In genomic region chr15:74208496-74208895, GRCh38 we compare ENCODE assay signal across 35 cellular contexts. TPM values are rescaled to one million over a fixed set of nuclear protein-coding genes. Genes with fewer than 3 reads are reported as not detected.
DNase-seq lines count a peak whose midpoint lies in the region; ATAC-seq, FAIRE-seq and TF ChIP-seq lines count a peak whose summit lies in the region.
"Had no signal": no experiment of that assay in that cellular context is flagged by ENCODE, and none has a peak within 500 bp of the region (broad histone marks: within the 10 kb centered on the region; RNA-seq: fewer than 3 reads in every experiment).

No MANE protein-coding gene starts in this region.

- in situ Hi-C loops in HepG2 (cut with HindIII; ENCODE audit: extremely low pct_ligation_motif_present, low pct_unique_long_range_greater_than_20kb): no loop called here

- H3K9me3 Mint-ChIP-seq in chondrocyte (ENCODE audit: low read depth) (no peaks in the 10 kb centered on the region), type B pancreatic cell (peaks cover 5% of the 10 kb centered on the region)
- H3K9me3 Mint-ChIP-seq: activated CD4-positive, alpha-beta T cell treated with anti-CD3 and anti-CD28 coated beads, Interleukin-2, amount 10 ng/mL, durations not matched to agents 7 days and 5 days; CD4-positive, alpha-beta T cell had no signal

- 0 out of 2 replicates have a peak, but pooled peaks cover 3% of the 10 kb centered on the region for H4K20me1 ChIP-seq in HepG2 (ENCODE audit: insufficient read depth, low read length)

- CTCF ChIA-PET in HepG2 (lab: Yijun Ruan, JAX; ENCODE audit: low intra/inter-chr PET ratio, low total read pairs): no interaction called here

- 17% methylated on average over 6 of the region's 6 CpGs for WGBS in HepG2 (ENCODE audit: low lambda C conversion rate)
- 54% methylated on average over 5 of the region's 6 CpGs for WGBS in right lobe of liver (ENCODE audit: insufficient coverage, low coverage, low lambda C conversion rate, missing lambda C conversion rate)
- 50 to 54% methylated on average over 3 to 5 of the region's 6 CpGs for WGBS in mesodermal cell (ENCODE audit: insufficient coverage in 2 of 2), 2 experiments

- H3K9me3 ChIP-seq in HepG2 (ENCODE audit: low read length): no peaks in the 10 kb centered on the region
- no peaks in the 10 kb centered on the region for H3K9me3 ChIP-seq in right lobe of liver
- H3K9me3 ChIP-seq in mesodermal cell (ENCODE audit: control insufficient read depth, low read length): no peaks in the 10 kb centered on the region
- H3K9me3 ChIP-seq: A549, heart right ventricle, right atrium auricular region, upper lobe of left lung had no signal

- H3K27me3 Mint-ChIP-seq in chondrocyte (ENCODE audit: low read depth) (peaks cover 2% of the 10 kb centered on the region), type B pancreatic cell (no peaks in the 10 kb centered on the region)

- peaks cover 55% of the 10 kb centered on the region for H3K4me1 ChIP-seq in HepG2 (ENCODE audit: insufficient read depth, low read length)
- H3K4me1 ChIP-seq in right lobe of liver: no peaks in the 10 kb centered on the region
- H3K4me1 ChIP-seq in mesodermal cell (ENCODE audit: control insufficient read depth, insufficient read depth, low read length, poor library complexity, severe bottlenecking): peaks cover 51% of the 10 kb centered on the region
- H3K4me1 ChIP-seq: upper lobe of left lung had no signal

- POLR2A ChIA-PET in HepG2 (lab: Yijun Ruan, JAX): no interaction called here

- H3K36me3 Mint-ChIP-seq in chondrocyte (ENCODE audit: low read depth) (peaks cover 2% of the 10 kb centered on the region), type B pancreatic cell (peaks cover 8% of the 10 kb centered on the region)
- H3K36me3 Mint-ChIP-seq: activated CD8-positive, alpha-beta memory T cell treated with anti-CD3 and anti-CD28 coated beads, Interleukin-2, amount 10 ng/mL, durations not matched to agents 7 days and 5 days; naive thymus-derived CD8-positive, alpha-beta T cell had no signal

- no TSS peak for BruUV-seq in HepG2 (replicated peaks; lab: Mats Ljungman, UMichigan)

- H3K4me1 Mint-ChIP-seq in chondrocyte (ENCODE audit: low read depth): peaks cover 38% of the 10 kb centered on the region
- H3K4me1 Mint-ChIP-seq in type B pancreatic cell (ENCODE audit: unreplicated experiment): peaks cover 84% of the 10 kb centered on the region
- H3K4me1 Mint-ChIP-seq: activated CD4-positive, alpha-beta T cell treated with anti-CD3 and anti-CD28 coated beads, Interleukin-2, amount 10 ng/mL, durations not matched to agents 7 days and 5 days; activated CD8-positive, alpha-beta memory T cell treated with anti-CD3 and anti-CD28 coated beads, Interleukin-2, amount 10 ng/mL, durations not matched to agents 7 days and 5 days had no signal

- no peak for FAIRE-seq in HepG2 (lab: Jason Lieb, UNC)
- FAIRE-seq: A549, D721Med, GM12892 had no signal

- intact Hi-C loops in HepG2 (cut with micrococcal nuclease; ENCODE audit: unreplicated experiment): no loop called here
- intact Hi-C loops in right lobe of liver (cut with DNase I): no loop called here

- DNase-seq in HepG2 (ENCODE audit: low spot score) (no peak), right lobe of liver (no peak), chondrocyte (ENCODE audit: low spot score) (no peak), type B pancreatic cell (ENCODE audit: extremely low spot score, unreplicated experiment) (no peak), DMS79 (lab: John Stamatoyannopoulos, UW) (no peak), HPDE6-E6E7 (ENCODE audit: extremely low spot score) (no peak)
- DNase-seq: activated CD4-positive, alpha-beta T cell treated with anti-CD3 and anti-CD28 coated beads, Interleukin-2, amount 10 ng/mL, durations not matched to agents 7 days and 5 days; activated CD8-positive, alpha-beta memory T cell treated with anti-CD3 and anti-CD28 coated beads, Interleukin-2, amount 10 ng/mL, durations not matched to agents 7 days and 5 days; activated naive CD4-positive, alpha-beta T cell; activated T-cell treated with anti-CD3 and anti-CD28 coated beads, Interleukin-2, amount 50 U/mL, for 48 hours; AML-193; CD4-positive, alpha-beta T cell; effector CD4-positive, alpha-beta T cell; GOT3; heart right ventricle; Karpas-422; midbrain; naive thymus-derived CD8-positive, alpha-beta T cell; NCI-H146; stimulated activated CD4-positive, alpha-beta T cell treated with anti-CD3 and anti-CD28 coated beads, Interleukin-2, amount 100 ng/mL, for 48 hours; substantia nigra; SW 1271; T-helper 9 cell; upper lobe of left lung had no signal

- H3K27me3 ChIP-seq in HepG2 (ENCODE audit: control insufficient read depth in 1 of 2, insufficient read depth in 2 of 2, low read length in 2 of 2): peaks cover 9 to 43% of the 10 kb centered on the region in 2 experiments
- no peaks in the 10 kb centered on the region for H3K27me3 ChIP-seq in right lobe of liver
- H3K27me3 ChIP-seq: heart right ventricle, right atrium auricular region, upper lobe of left lung had no signal

- no peak for TF ChIP-seq RAD21 in HepG2 (CRISPR knock-in tag; IDR thresholded peaks at IDR 0.05)

- TF ChIP-seq EP300 in HepG2 (IDR thresholded peaks at IDR 0.05; ENCODE audit: low read depth in 2 of 2, low read length in 2 of 2): no peak
- TF ChIP-seq EP300 in HepG2 (CRISPR knock-in tag; IDR thresholded peaks at IDR 0.05; ENCODE audit: borderline replicate concordance): no peak

- no peak overlapping the region for H3K9ac ChIP-seq in HepG2 (ENCODE audit: insufficient read depth, low read depth, low read length)
- H3K9ac ChIP-seq: parathyroid adenoma had no signal

- TF ChIP-seq CTCF in HepG2 (CRISPR knock-in tag; IDR thresholded peaks at IDR 0.05) (no peak), right lobe of liver (IDR thresholded peaks at IDR 0.05) (no peak), chondrocyte (IDR thresholded peaks at IDR 0.05) (no peak), type B pancreatic cell (conservative IDR thresholded peaks at IDR 0.05) (no peak)

- no peak overlapping the region for H3K27ac ChIP-seq in HepG2 (ENCODE audit: extremely low read length, insufficient read depth, low read length)
- no peak overlapping the region for H3K27ac ChIP-seq in right lobe of liver
- peak overlapping the region; percentile 66 for H3K27ac ChIP-seq in mesodermal cell (ENCODE audit: low read depth, low read length, severe bottlenecking)
- H3K27ac ChIP-seq: heart right ventricle, parathyroid adenoma, right atrium auricular region, upper lobe of left lung, VCaP had no signal

- peak overlapping the region; percentile 70 for H3K4me2 ChIP-seq in HepG2 (ENCODE audit: low read depth, low read length)

- H3K36me3 ChIP-seq in HepG2 (replicated peaks in 1 of 2; ENCODE audit: control insufficient read depth in 1 of 2, insufficient read depth in 2 of 2, low read length in 2 of 2): no peaks in the 10 kb centered on the region
- H3K36me3 ChIP-seq in right lobe of liver: no peaks in the 10 kb centered on the region
- H3K36me3 ChIP-seq in mesodermal cell (ENCODE audit: control insufficient read depth, insufficient read depth, low read length): no peaks in the 10 kb centered on the region
- H3K36me3 ChIP-seq: heart right ventricle, right atrium auricular region, upper lobe of left lung had no signal

- no peak for TF ChIP-seq POLR2A in HepG2 (IDR thresholded peaks at IDR 0.05; ENCODE audit: insufficient read depth in 1 of 2, low read depth in 2 of 2, low read length in 2 of 2)
- TF ChIP-seq POLR2A in right lobe of liver (IDR thresholded peaks at IDR 0.05): no peak

- no peak overlapping the region for H2AFZ ChIP-seq in HepG2 (ENCODE audit: low read length)
- H2AFZ ChIP-seq: parathyroid adenoma had no signal

- H3K27ac Mint-ChIP-seq in chondrocyte (ENCODE audit: unreplicated experiment) (no peak overlapping the region), type B pancreatic cell (peak overlapping the region; percentile 68)
- H3K27ac Mint-ChIP-seq: activated CD4-positive, alpha-beta T cell treated with anti-CD3 and anti-CD28 coated beads, Interleukin-2, amount 10 ng/mL, durations not matched to agents 7 days and 5 days; activated CD8-positive, alpha-beta memory T cell treated with anti-CD3 and anti-CD28 coated beads, Interleukin-2, amount 10 ng/mL, durations not matched to agents 7 days and 5 days; CD4-positive, alpha-beta T cell; naive thymus-derived CD8-positive, alpha-beta T cell had no signal

- H3K4me3 ChIP-seq in HepG2 (replicated peaks in 1 of 3; ENCODE audit: insufficient read depth in 1 of 3, low read depth in 2 of 3, low read length in 3 of 3) (peak overlapping the region in 2 of 3 experiments; percentile 5 to 46; a peak in 4 of 6 replicates), right lobe of liver (no peak overlapping the region), mesodermal cell (ENCODE audit: extremely low read depth, insufficient read depth, low read length, poor library complexity, severe bottlenecking) (no peak overlapping the region)
- H3K4me3 ChIP-seq: A549, heart right ventricle, right atrium auricular region, upper lobe of left lung had no signal

- H3K79me2 ChIP-seq in HepG2 (ENCODE audit: insufficient read depth, low read length): no peaks in the 10 kb centered on the region
- H3K79me2 ChIP-seq: parathyroid adenoma had no signal

- H3K4me3 Mint-ChIP-seq in chondrocyte (ENCODE audit: unreplicated experiment) (peak overlapping the region; percentile 16), type B pancreatic cell (peak overlapping the region; percentile 72)
- H3K4me3 Mint-ChIP-seq: activated CD4-positive, alpha-beta T cell treated with anti-CD3 and anti-CD28 coated beads, Interleukin-2, amount 10 ng/mL, durations not matched to agents 7 days and 5 days; activated CD8-positive, alpha-beta memory T cell treated with anti-CD3 and anti-CD28 coated beads, Interleukin-2, amount 10 ng/mL, durations not matched to agents 7 days and 5 days; CD4-positive, alpha-beta T cell; naive thymus-derived CD8-positive, alpha-beta T cell had no signal

- ATAC-seq in HepG2 (peak; percentile 24; the same call in 2 of the 3 replicates), right lobe of liver (no peak), HG03097 (IDR thresholded peaks at IDR 0.05; ENCODE audit: low FRiP score, unreplicated experiment) (no peak)
- ATAC-seq: activated CD8-positive, alpha-beta memory T cell treated with anti-CD3 and anti-CD28 coated beads, Interleukin-2, amount 10 ng/mL, durations not matched to agents 7 days and 5 days; heart right ventricle; left lobe of liver; naive thymus-derived CD8-positive, alpha-beta T cell had no signal

RNA-seq across cellular contexts. Expression of gene STRA6, which starts 5.9 kb away (rescaled TPM):
- total RNA-seq in HepG2 (2016; rRNA removed; fragmentation: Illumina TruSeq; extraction: Trizol) (0.81 and 2.1 TPM in 2 replicates), right lobe of liver (under 1 TPM in 1 of 6 experiments, not detected in 5; 0.12 TPM), chondrocyte (4.9 to 12.7 TPM (median 5.4 TPM) in 3 replicates), type B pancreatic cell (ENCODE audit: low replicate concordance) (19.2 and 158 TPM in 2 replicates)
- 0.81 and 1.1 TPM in 2 replicates for total RNA-seq in HepG2 (2016; cell fraction: cytosol; rRNA removed; fragmentation: Illumina TruSeq; extraction: Trizol; ENCODE audit: low read depth)
- 0.77 and 3.1 TPM in 2 replicates for total RNA-seq in HepG2 (2016; cell fraction: insoluble cytoplasmic fraction; rRNA removed; fragmentation: Illumina TruSeq; extraction: Trizol)
- 0.83 and 1.1 TPM in 2 replicates for total RNA-seq in HepG2 (2016; cell fraction: membrane; rRNA removed; fragmentation: Illumina TruSeq; extraction: Trizol)
- total RNA-seq in HepG2 (2016; cell fraction: nucleus; rRNA removed; fragmentation: Illumina TruSeq; extraction: Trizol): 2.8 and 4.4 TPM in 2 replicates
- polyA plus RNA-seq in HepG2 (2011; rRNA removed): 1.6 TPM in 2 replicates
- polyA plus RNA-seq in HepG2 (2011; cell fraction: cytosol; rRNA removed): 0.79 and 1.0 TPM in 2 replicates
- 5.5 and 10.9 TPM in 2 replicates for polyA plus RNA-seq in HepG2 (2011; cell fraction: nucleus; rRNA removed)
- polyA plus RNA-seq in HepG2 (2012): 0.88 and 1.1 TPM in 2 replicates
- 0.44 and 0.51 TPM in 2 replicates for polyA plus RNA-seq in HepG2 (2016; cell fraction: cytosol; fragmentation: Illumina TruSeq; extraction: Trizol; ENCODE audit: low read depth)
- polyA plus RNA-seq in HepG2 (2016; cell fraction: insoluble cytoplasmic fraction; fragmentation: Illumina TruSeq; extraction: Trizol; ENCODE audit: low read depth): 0.60 and 2.1 TPM in 2 replicates
- 0.18 and 0.78 TPM in 2 replicates for polyA plus RNA-seq in HepG2 (2016; cell fraction: membrane; fragmentation: Illumina TruSeq; extraction: Trizol; ENCODE audit: low read depth)
- polyA plus RNA-seq in HepG2 (2016; cell fraction: nucleus; fragmentation: Illumina TruSeq; extraction: Trizol; ENCODE audit: insufficient read depth, low read depth): 6.0 and 6.9 TPM in 2 replicates
- 2.4 and 2.8 TPM in 2 replicates for polyA minus RNA-seq in HepG2 (2011; rRNA and poly(A)+ RNA removed; ENCODE audit: low replicate concordance)
- polyA minus RNA-seq in HepG2 (2011; cell fraction: cytosol; rRNA and poly(A)+ RNA removed): 0.59 and 1.4 TPM in 2 replicates
- 2.2 and 4.2 TPM in 2 replicates for polyA minus RNA-seq in HepG2 (2011; cell fraction: nucleus; rRNA and poly(A)+ RNA removed)
- 51.9 TPM for polyA plus RNA-seq in mesodermal cell (2013, experiment 1 of 2)
- polyA plus RNA-seq in mesodermal cell (2013, experiment 2 of 2): 51.2 TPM
- total RNA-seq: activated CD4-positive, alpha-beta T cell treated with anti-CD3 and anti-CD28 coated beads, Interleukin-2, amount 10 ng/mL, durations not matched to agents 7 days and 5 days; CD4-positive, alpha-beta T cell; left lobe of liver; naive thymus-derived CD8-positive, alpha-beta T cell had no signal
- polyA plus RNA-seq: naive thymus-derived CD8-positive, alpha-beta T cell had no signal

RNA-seq across cellular contexts. Expression of gene CCDC33, which starts 27.6 kb away (rescaled TPM):
- total RNA-seq in HepG2 (2016; rRNA removed; fragmentation: Illumina TruSeq; extraction: Trizol): not detected in 2 replicates
- not detected in 2 replicates for total RNA-seq in HepG2 (2016; cell fraction: cytosol; rRNA removed; fragmentation: Illumina TruSeq; extraction: Trizol; ENCODE audit: low read depth)
- not detected in 2 replicates for total RNA-seq in HepG2 (2016; cell fraction: insoluble cytoplasmic fraction; rRNA removed; fragmentation: Illumina TruSeq; extraction: Trizol)
- total RNA-seq in HepG2 (2016; cell fraction: membrane; rRNA removed; fragmentation: Illumina TruSeq; extraction: Trizol): 0.14 and 0.53 TPM in 2 replicates
- not detected in 2 replicates for total RNA-seq in HepG2 (2016; cell fraction: nucleus; rRNA removed; fragmentation: Illumina TruSeq; extraction: Trizol)
- polyA plus RNA-seq in HepG2 (2011; rRNA removed): 0.08 and 0.30 TPM in 2 replicates
- polyA plus RNA-seq in HepG2 (2011; cell fraction: cytosol; rRNA removed): 0.05 and 0.09 TPM in 2 replicates
- polyA plus RNA-seq in HepG2 (2011; cell fraction: nucleus; rRNA removed): 0.35 TPM in 1 of 2 replicates, not detected in the other
- polyA plus RNA-seq in HepG2 (2012): 0.20 TPM in 1 of 2 replicates, not detected in the other
- polyA plus RNA-seq in HepG2 (2016; cell fraction: cytosol; fragmentation: Illumina TruSeq; extraction: Trizol; ENCODE audit: low read depth): 0.25 and 0.37 TPM in 2 replicates
- polyA plus RNA-seq in HepG2 (2016; cell fraction: insoluble cytoplasmic fraction; fragmentation: Illumina TruSeq; extraction: Trizol; ENCODE audit: low read depth): not detected in 2 replicates
- polyA plus RNA-seq in HepG2 (2016; cell fraction: membrane; fragmentation: Illumina TruSeq; extraction: Trizol; ENCODE audit: low read depth): 0.37 and 0.68 TPM in 2 replicates
- not detected in 2 replicates for polyA plus RNA-seq in HepG2 (2016; cell fraction: nucleus; fragmentation: Illumina TruSeq; extraction: Trizol; ENCODE audit: insufficient read depth, low read depth)
- 0.14 TPM in 1 of 2 replicates, not detected in the other for polyA minus RNA-seq in HepG2 (2011; rRNA and poly(A)+ RNA removed; ENCODE audit: low replicate concordance)
- not detected in 2 replicates for polyA minus RNA-seq in HepG2 (2011; cell fraction: cytosol; rRNA and poly(A)+ RNA removed)
- polyA minus RNA-seq in HepG2 (2011; cell fraction: nucleus; rRNA and poly(A)+ RNA removed): not detected in 2 replicates
- not detected for total RNA-seq in right lobe of liver
- total RNA-seq in chondrocyte: not detected in 3 replicates
- 4.4 TPM for polyA plus RNA-seq in mesodermal cell (2013, experiment 1 of 2)
- 4.0 TPM for polyA plus RNA-seq in mesodermal cell (2013, experiment 2 of 2)
- total RNA-seq in type B pancreatic cell (ENCODE audit: low replicate concordance): 2.2 and 5.0 TPM in 2 replicates
- total RNA-seq: activated CD4-positive, alpha-beta T cell treated with anti-CD3 and anti-CD28 coated beads, Interleukin-2, amount 10 ng/mL, durations not matched to agents 7 days and 5 days; activated CD8-positive, alpha-beta memory T cell treated with anti-CD3 and anti-CD28 coated beads, Interleukin-2, amount 10 ng/mL, durations not matched to agents 7 days and 5 days; CD4-positive, alpha-beta T cell; heart right ventricle; left lobe of liver; naive thymus-derived CD8-positive, alpha-beta T cell; right atrium auricular region had no signal
- polyA plus RNA-seq: heart right ventricle; naive thymus-derived CD8-positive, alpha-beta T cell had no signal

RNA-seq across cellular contexts. Expression of gene ISLR, which starts 35.0 kb away (rescaled TPM):
- total RNA-seq in HepG2 (2016; rRNA removed; fragmentation: Illumina TruSeq; extraction: Trizol) (not detected in 2 replicates), right lobe of liver (1 to 10 TPM; 1.5 to 9.9 (median 2.6) TPM), chondrocyte (49.6 to 143 TPM (median 53.3 TPM) in 3 replicates), type B pancreatic cell (ENCODE audit: low replicate concordance) (0.24 and 41.6 TPM in 2 replicates)
- not detected in 2 replicates for total RNA-seq in HepG2 (2016; cell fraction: cytosol; rRNA removed; fragmentation: Illumina TruSeq; extraction: Trizol; ENCODE audit: low read depth)
- not detected in 2 replicates for total RNA-seq in HepG2 (2016; cell fraction: insoluble cytoplasmic fraction; rRNA removed; fragmentation: Illumina TruSeq; extraction: Trizol)
- total RNA-seq in HepG2 (2016; cell fraction: membrane; rRNA removed; fragmentation: Illumina TruSeq; extraction: Trizol): not detected in 2 replicates
- not detected in 2 replicates for total RNA-seq in HepG2 (2016; cell fraction: nucleus; rRNA removed; fragmentation: Illumina TruSeq; extraction: Trizol)
- not detected in 2 replicates for polyA plus RNA-seq in HepG2 (2011; rRNA removed)
- polyA plus RNA-seq in HepG2 (2011; cell fraction: cytosol; rRNA removed): not detected in 2 replicates
- polyA plus RNA-seq in HepG2 (2011; cell fraction: nucleus; rRNA removed): not detected in 2 replicates
- not detected in 2 replicates for polyA plus RNA-seq in HepG2 (2012)
- polyA plus RNA-seq in HepG2 (2016; cell fraction: cytosol; fragmentation: Illumina TruSeq; extraction: Trizol; ENCODE audit: low read depth): not detected in 2 replicates
- not detected in 2 replicates for polyA plus RNA-seq in HepG2 (2016; cell fraction: insoluble cytoplasmic fraction; fragmentation: Illumina TruSeq; extraction: Trizol; ENCODE audit: low read depth)
- polyA plus RNA-seq in HepG2 (2016; cell fraction: membrane; fragmentation: Illumina TruSeq; extraction: Trizol; ENCODE audit: low read depth): not detected in 2 replicates
- not detected in 2 replicates for polyA plus RNA-seq in HepG2 (2016; cell fraction: nucleus; fragmentation: Illumina TruSeq; extraction: Trizol; ENCODE audit: insufficient read depth, low read depth)
- not detected in 2 replicates for polyA minus RNA-seq in HepG2 (2011; rRNA and poly(A)+ RNA removed; ENCODE audit: low replicate concordance)
- polyA minus RNA-seq in HepG2 (2011; cell fraction: cytosol; rRNA and poly(A)+ RNA removed): not detected in 2 replicates
- not detected in 2 replicates for polyA minus RNA-seq in HepG2 (2011; cell fraction: nucleus; rRNA and poly(A)+ RNA removed)
- 17.4 TPM for polyA plus RNA-seq in mesodermal cell (2013, experiment 1 of 2)
- polyA plus RNA-seq in mesodermal cell (2013, experiment 2 of 2): 12.7 TPM
- total RNA-seq: activated CD4-positive, alpha-beta T cell treated with anti-CD3 and anti-CD28 coated beads, Interleukin-2, amount 10 ng/mL, durations not matched to agents 7 days and 5 days; activated CD8-positive, alpha-beta memory T cell treated with anti-CD3 and anti-CD28 coated beads, Interleukin-2, amount 10 ng/mL, durations not matched to agents 7 days and 5 days; CD4-positive, alpha-beta T cell; epithelial cell of proximal tubule; HT-29; naive thymus-derived CD8-positive, alpha-beta T cell had no signal
- polyA plus RNA-seq: naive thymus-derived CD8-positive, alpha-beta T cell had no signal

Comparison
In these comparisons a context has a peak if more than half of its experiments do, and no peak if none do; other contexts are left out.
1. H3K4me3 ChIP-seq: peak in HepG2 (2 of 3); none in right lobe of liver (0 of 3) and mesodermal cell (single experiment).